In the genomic region with DNA sequence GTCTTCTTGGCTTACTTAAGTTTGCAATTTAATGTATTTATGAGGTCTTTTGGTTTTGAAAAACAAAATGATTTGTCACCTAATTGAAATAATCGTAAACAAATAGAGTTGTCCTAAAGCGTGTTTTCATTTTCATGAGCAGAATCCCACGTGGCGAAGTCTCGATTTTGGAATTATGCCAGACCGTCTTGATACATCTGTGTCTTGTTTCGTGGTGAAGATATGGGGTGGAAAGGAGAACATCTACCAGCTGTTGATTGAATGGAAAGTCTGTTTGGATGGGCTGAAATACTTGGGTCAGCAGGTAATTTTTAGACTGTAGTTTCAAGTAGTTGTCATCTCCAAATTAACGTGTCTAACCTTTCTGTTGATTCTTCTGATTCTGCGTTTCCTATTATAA, we compare ENCODE assay signal across 18 cellular contexts.
"Had no signal": no experiment of that assay in that cellular context is flagged by ENCODE, and none has a peak within 500 bp of the region (broad histone marks: within the 10 kb centered on the region; RNA-seq: fewer than 3 reads in every experiment).

No MANE protein-coding gene starts in this region.

- H3K4me3 Mint-ChIP-seq: activated naive CD4-positive, alpha-beta T cell treated with anti-CD3 and anti-CD28 coated beads, Interleukin-2, amount 50 U/mL, for 24 hours; activated T-cell treated with anti-CD3 and anti-CD28 coated beads, Interleukin-2, amount 50 U/mL, for 72 hours; effector memory CD8-positive, alpha-beta T cell; T-cell had no signal

- H3K27ac ChIP-seq: breast epithelium, left lung, suprapubic skin had no signal

- H3K9me3 Mint-ChIP-seq: activated naive CD4-positive, alpha-beta T cell treated with anti-CD3 and anti-CD28 coated beads, Interleukin-2, amount 50 U/mL, for 24 hours; activated T-cell treated with anti-CD3 and anti-CD28 coated beads, Interleukin-2, amount 50 U/mL, for 72 hours; effector memory CD8-positive, alpha-beta T cell; neural crest cell; T-cell had no signal

- H3K27ac Mint-ChIP-seq: activated naive CD4-positive, alpha-beta T cell treated with anti-CD3 and anti-CD28 coated beads, Interleukin-2, amount 50 U/mL, for 24 hours; activated T-cell treated with anti-CD3 and anti-CD28 coated beads, Interleukin-2, amount 50 U/mL, for 72 hours; progenitor cell of endocrine pancreas; T-cell had no signal

- H3K27me3 Mint-ChIP-seq: activated naive CD4-positive, alpha-beta T cell treated with anti-CD3 and anti-CD28 coated beads, Interleukin-2, amount 50 U/mL, for 24 hours; effector memory CD8-positive, alpha-beta T cell; progenitor cell of endocrine pancreas; T-cell had no signal

- DNase-seq: activated gamma-delta T cell; activated T-cell treated with anti-CD3 and anti-CD28 coated beads, Interleukin-2, amount 50 U/mL, for 72 hours; cerebellar nuclear complex; dermis blood vessel endothelial cell; effector memory CD8-positive, alpha-beta T cell; left lung; mammary epithelial cell; stimulated activated naive CD4-positive, alpha-beta T cell treated with Interleukin-2 at 50 U/mL for 16 hours; T-cell; T1000; trophoblast cell had no signal

- H3K27me3 ChIP-seq: breast epithelium, left lung, suprapubic skin had no signal

- ATAC-seq: activated CD4-positive, CD25-positive, alpha-beta regulatory T cell treated with anti-CD3 and anti-CD28 coated beads, Interleukin-2, amount 50 U/mL, for 24 hours; activated T-cell treated with anti-CD3 and anti-CD28 coated beads, Interleukin-2, amount 50 U/mL, for 72 hours; effector memory CD8-positive, alpha-beta T cell; left lung; SK-N-SH treated with all-trans-retinoic acid at 6 μM for 48 hours; T-cell had no signal
